1 cellular context compared by ENCODE assay signal in the genomic region with DNA sequence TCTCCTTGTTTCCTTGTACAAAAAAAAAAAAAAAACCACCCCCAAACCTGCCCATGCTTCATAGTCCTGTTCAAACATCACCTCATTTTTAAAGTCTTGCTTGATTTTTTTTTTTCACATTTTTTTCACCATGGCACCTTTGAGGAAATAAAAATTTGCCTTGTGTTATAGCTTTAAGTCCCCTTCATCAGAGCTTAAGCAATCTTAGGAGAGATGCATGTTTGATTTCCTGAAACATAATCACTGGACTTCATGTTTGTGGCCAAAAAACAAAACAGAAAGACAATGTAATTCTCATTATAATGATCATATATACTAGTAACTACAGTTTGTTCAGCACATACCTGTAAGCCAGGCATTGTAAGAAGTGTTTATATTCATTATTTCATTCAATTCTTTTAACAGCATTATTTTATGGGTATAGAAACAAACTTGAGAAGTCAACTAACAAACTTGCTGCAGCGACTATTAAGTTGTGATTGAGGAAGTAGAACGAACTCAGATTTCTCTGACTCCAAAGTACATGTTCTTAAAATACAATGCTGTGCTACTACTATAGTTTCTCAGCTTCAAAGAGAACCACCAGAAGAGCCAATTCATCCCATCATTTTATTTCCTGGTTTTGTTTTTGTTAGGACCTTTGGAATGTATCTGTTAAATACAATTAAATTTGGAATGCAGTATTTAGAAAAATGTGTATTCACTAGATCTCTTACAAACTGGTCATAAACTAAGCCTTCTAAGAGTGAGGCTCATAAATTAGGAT.
TF ChIP-seq lines count a peak whose summit lies in the region.

No MANE protein-coding gene starts in this region.

TF ChIP-seq in GM23338, 12 proteins besides CTCF, POLR2A, EP300 and RAD21:
- TF ChIP-seq, protein P1, sequence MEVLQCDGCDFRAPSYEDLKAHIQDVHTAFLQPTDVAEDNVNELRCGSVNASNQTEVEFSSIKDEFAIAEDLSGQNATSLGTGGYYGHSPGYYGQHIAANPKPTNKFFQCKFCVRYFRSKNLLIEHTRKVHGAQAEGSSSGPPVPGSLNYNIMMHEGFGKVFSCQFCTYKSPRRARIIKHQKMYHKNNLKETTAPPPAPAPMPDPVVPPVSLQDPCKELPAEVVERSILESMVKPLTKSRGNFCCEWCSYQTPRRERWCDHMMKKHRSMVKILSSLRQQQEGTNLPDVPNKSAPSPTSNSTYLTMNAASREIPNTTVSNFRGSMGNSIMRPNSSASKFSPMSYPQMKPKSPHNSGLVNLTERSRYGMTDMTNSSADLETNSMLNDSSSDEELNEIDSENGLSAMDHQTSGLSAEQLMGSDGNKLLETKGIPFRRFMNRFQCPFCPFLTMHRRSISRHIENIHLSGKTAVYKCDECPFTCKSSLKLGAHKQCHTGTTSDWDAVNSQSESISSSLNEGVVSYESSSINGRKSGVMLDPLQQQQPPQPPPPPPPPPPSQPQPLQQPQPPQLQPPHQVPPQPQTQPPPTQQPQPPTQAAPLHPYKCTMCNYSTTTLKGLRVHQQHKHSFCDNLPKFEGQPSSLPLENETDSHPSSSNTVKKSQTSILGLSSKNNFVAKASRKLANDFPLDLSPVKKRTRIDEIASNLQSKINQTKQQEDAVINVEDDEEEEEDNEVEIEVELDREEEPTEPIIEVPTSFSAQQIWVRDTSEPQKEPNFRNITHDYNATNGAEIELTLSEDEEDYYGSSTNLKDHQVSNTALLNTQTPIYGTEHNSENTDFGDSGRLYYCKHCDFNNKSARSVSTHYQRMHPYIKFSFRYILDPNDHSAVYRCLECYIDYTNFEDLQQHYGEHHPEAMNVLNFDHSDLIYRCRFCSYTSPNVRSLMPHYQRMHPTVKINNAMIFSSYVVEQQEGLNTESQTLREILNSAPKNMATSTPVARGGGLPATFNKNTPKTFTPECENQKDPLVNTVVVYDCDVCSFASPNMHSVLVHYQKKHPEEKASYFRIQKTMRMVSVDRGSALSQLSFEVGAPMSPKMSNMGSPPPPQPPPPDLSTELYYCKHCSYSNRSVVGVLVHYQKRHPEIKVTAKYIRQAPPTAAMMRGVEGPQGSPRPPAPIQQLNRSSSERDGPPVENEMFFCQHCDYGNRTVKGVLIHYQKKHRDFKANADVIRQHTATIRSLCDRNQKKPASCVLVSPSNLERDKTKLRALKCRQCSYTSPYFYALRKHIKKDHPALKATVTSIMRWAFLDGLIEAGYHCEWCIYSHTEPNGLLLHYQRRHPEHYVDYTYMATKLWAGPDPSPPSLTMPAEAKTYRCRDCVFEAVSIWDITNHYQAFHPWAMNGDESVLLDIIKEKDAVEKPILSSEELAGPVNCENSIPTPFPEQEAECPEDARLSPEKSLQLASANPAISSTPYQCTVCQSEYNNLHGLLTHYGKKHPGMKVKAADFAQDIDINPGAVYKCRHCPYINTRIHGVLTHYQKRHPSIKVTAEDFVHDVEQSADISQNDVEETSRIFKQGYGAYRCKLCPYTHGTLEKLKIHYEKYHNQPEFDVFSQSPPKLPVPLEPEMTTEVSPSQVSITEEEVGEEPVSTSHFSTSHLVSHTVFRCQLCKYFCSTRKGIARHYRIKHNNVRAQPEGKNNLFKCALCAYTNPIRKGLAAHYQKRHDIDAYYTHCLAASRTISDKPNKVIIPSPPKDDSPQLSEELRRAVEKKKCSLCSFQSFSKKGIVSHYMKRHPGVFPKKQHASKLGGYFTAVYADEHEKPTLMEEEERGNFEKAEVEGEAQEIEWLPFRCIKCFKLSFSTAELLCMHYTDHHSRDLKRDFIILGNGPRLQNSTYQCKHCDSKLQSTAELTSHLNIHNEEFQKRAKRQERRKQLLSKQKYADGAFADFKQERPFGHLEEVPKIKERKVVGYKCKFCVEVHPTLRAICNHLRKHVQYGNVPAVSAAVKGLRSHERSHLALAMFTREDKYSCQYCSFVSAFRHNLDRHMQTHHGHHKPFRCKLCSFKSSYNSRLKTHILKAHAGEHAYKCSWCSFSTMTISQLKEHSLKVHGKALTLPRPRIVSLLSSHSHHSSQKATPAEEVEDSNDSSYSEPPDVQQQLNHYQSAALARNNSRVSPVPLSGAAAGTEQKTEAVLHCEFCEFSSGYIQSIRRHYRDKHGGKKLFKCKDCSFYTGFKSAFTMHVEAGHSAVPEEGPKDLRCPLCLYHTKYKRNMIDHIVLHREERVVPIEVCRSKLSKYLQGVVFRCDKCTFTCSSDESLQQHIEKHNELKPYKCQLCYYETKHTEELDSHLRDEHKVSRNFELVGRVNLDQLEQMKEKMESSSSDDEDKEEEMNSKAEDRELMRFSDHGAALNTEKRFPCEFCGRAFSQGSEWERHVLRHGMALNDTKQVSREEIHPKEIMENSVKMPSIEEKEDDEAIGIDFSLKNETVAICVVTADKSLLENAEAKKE (CRISPR knock-in tag; IDR thresholded peaks at IDR 0.05): no peak
- TF ChIP-seq CREB1 (CRISPR knock-in tag; IDR thresholded peaks at IDR 0.05; ENCODE audit: low read depth): no peak
- TF ChIP-seq, protein P2, sequence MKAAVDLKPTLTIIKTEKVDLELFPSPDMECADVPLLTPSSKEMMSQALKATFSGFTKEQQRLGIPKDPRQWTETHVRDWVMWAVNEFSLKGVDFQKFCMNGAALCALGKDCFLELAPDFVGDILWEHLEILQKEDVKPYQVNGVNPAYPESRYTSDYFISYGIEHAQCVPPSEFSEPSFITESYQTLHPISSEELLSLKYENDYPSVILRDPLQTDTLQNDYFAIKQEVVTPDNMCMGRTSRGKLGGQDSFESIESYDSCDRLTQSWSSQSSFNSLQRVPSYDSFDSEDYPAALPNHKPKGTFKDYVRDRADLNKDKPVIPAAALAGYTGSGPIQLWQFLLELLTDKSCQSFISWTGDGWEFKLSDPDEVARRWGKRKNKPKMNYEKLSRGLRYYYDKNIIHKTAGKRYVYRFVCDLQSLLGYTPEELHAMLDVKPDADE (IDR thresholded peaks at IDR 0.05): no peak
- no peak for TF ChIP-seq JUNB (IDR thresholded peaks at IDR 0.05; ENCODE audit: unreplicated experiment)
- TF ChIP-seq ZNF114 (CRISPR knock-in tag; IDR thresholded peaks at IDR 0.05): no peak
- TF ChIP-seq STAT1 (IDR thresholded peaks at IDR 0.05; ENCODE audit: unreplicated experiment): no peak
- no peak for TF ChIP-seq NANOG (IDR thresholded peaks at IDR 0.05; ENCODE audit: borderline replicate concordance)
- no peak for TF ChIP-seq ZNF331 (CRISPR knock-in tag; IDR thresholded peaks at IDR 0.05; ENCODE audit: low read depth)
- no peak for TF ChIP-seq EZH2 (IDR thresholded peaks at IDR 0.05; ENCODE audit: low read depth, unreplicated experiment)
- TF ChIP-seq, protein P3, sequence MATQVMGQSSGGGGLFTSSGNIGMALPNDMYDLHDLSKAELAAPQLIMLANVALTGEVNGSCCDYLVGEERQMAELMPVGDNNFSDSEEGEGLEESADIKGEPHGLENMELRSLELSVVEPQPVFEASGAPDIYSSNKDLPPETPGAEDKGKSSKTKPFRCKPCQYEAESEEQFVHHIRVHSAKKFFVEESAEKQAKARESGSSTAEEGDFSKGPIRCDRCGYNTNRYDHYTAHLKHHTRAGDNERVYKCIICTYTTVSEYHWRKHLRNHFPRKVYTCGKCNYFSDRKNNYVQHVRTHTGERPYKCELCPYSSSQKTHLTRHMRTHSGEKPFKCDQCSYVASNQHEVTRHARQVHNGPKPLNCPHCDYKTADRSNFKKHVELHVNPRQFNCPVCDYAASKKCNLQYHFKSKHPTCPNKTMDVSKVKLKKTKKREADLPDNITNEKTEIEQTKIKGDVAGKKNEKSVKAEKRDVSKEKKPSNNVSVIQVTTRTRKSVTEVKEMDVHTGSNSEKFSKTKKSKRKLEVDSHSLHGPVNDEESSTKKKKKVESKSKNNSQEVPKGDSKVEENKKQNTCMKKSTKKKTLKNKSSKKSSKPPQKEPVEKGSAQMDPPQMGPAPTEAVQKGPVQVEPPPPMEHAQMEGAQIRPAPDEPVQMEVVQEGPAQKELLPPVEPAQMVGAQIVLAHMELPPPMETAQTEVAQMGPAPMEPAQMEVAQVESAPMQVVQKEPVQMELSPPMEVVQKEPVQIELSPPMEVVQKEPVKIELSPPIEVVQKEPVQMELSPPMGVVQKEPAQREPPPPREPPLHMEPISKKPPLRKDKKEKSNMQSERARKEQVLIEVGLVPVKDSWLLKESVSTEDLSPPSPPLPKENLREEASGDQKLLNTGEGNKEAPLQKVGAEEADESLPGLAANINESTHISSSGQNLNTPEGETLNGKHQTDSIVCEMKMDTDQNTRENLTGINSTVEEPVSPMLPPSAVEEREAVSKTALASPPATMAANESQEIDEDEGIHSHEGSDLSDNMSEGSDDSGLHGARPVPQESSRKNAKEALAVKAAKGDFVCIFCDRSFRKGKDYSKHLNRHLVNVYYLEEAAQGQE (IDR thresholded peaks at IDR 0.05; ENCODE audit: unreplicated experiment): no peak
- no peak for TF ChIP-seq POLR2AphosphoS5 (IDR thresholded peaks at IDR 0.05; ENCODE audit: low read depth)
- TF ChIP-seq EZH2phosphoT487 (IDR thresholded peaks at IDR 0.05; ENCODE audit: unreplicated experiment): no peak
TF ChIP-seq in GM23338: peak in this region for 0.
